ENCODE assay signal across 8 cellular contexts in genomic region chr11:42524534-42525227, GRCh38.
DNase-seq lines count a peak whose midpoint lies in the region; ATAC-seq, FAIRE-seq and TF ChIP-seq lines count a peak whose summit lies in the region.

No MANE protein-coding gene starts in this region.

- DNase-seq in NCI-H524 (lab: John Stamatoyannopoulos, UW) = peak; percentile 1 to 26
- no peak for DNase-seq in NCI-H524 treated with DMSO at 0.1 percent for 48 hours (lab: John Stamatoyannopoulos, UW)
- DNase-seq in HK-2 (ENCODE audit: unreplicated experiment) = peak; percentile 29
- peak; percentile 72 for DNase-seq in NOMO-1 treated with DMSO at 0.1 percent for 48 hours (lab: John Stamatoyannopoulos, UW; ENCODE audit: unreplicated experiment)
- peak; percentile 47 for DNase-seq in bronchial epithelial cell (ENCODE audit: low read depth)
- DNase-seq in kidney tubule cell (ENCODE audit: low spot score) = peak; percentile 68
- no peak for DNase-seq in upper lobe of right lung

- no peak overlapping the region for H3K27ac ChIP-seq in upper lobe of right lung

- H3K36me3 ChIP-seq in bronchial epithelial cell (ENCODE audit: control insufficient read depth, insufficient read depth, low read length) (no peaks in the 10 kb centered on the region), upper lobe of right lung (no peaks in the 10 kb centered on the region)

- no peaks in the 10 kb centered on the region for H3K4me1 ChIP-seq in upper lobe of right lung

- FAIRE-seq in bronchial epithelial cell (lab: Jason Lieb, UNC) = no peak

- intact Hi-C loops in upper lobe of right lung (cut with DNase I) = no loop called here

- H3K9me3 ChIP-seq in upper lobe of right lung = no peaks in the 10 kb centered on the region

- peak; percentile 92 for ATAC-seq in GM21528 (IDR thresholded peaks at IDR 0.05; ENCODE audit: low FRiP score, unreplicated experiment)
- peak; percentile 92 for ATAC-seq in upper lobe of right lung

- TF ChIP-seq CTCF in bronchial epithelial cell (IDR thresholded peaks at IDR 0.05; ENCODE audit: insufficient read depth, low read length, severe bottlenecking) (peak; percentile 91), upper lobe of right lung (IDR thresholded peaks at IDR 0.05) (peak; percentile 79)

- H3K27me3 ChIP-seq in bronchial epithelial cell (ENCODE audit: control insufficient read depth, insufficient read depth, low read length) (no peaks in the 10 kb centered on the region), upper lobe of right lung (no peaks in the 10 kb centered on the region)

- H3K4me3 ChIP-seq in bronchial epithelial cell (ENCODE audit: low read depth, low read length) (no peak overlapping the region), upper lobe of right lung (no peak overlapping the region)

Comparison
In these comparisons a context has a peak if more than half of its experiments do, and no peak if none do; other contexts are left out.
1. DNase-seq: peak in NCI-H524 (2 of 2), HK-2 (single experiment), NOMO-1 treated with DMSO at 0.1 percent for 48 hours (single experiment), bronchial epithelial cell (single experiment) and kidney tubule cell (single experiment); none in NCI-H524 treated with DMSO at 0.1 percent for 48 hours (single experiment) and upper lobe of right lung (single experiment).